ENCODE assay signal across 1 cellular context in genomic region chr14:65044596-65044959, GRCh38.
TF ChIP-seq lines count a peak whose summit lies in the region.

No MANE protein-coding gene starts in this region.

TF ChIP-seq in K562, 482 proteins besides CTCF, POLR2A, EP300 and RAD21 (continued from another document and continues in another):
- TF ChIP-seq BCLAF1 (IDR thresholded peaks at IDR 0.05; ENCODE audit: borderline replicate concordance in 1 of 2, control insufficient read depth in 1 of 2, low read depth in 2 of 2, low read length in 1 of 2), result no peak
- TF ChIP-seq ERF (CRISPR knock-in tag; IDR thresholded peaks at IDR 0.05), result no peak
- peak in 1 of 2 experiments; percentile 41; a peak in 1 of 4 replicates for TF ChIP-seq ZNF639 (CRISPR knock-in tag; conservative IDR thresholded peaks at IDR 0.05 in 1 of 2, IDR thresholded peaks at IDR 0.05 in 1 of 2)
- no peak for TF ChIP-seq FOXP4 (CRISPR knock-in tag; IDR thresholded peaks at IDR 0.05; ENCODE audit: borderline replicate concordance)
- no peak for TF ChIP-seq BACH1 (tag; IDR thresholded peaks at IDR 0.05)
- TF ChIP-seq HBP1 (CRISPR knock-in tag; IDR thresholded peaks at IDR 0.05), result no peak
- no peak for TF ChIP-seq ILK (tag; IDR thresholded peaks at IDR 0.05; ENCODE audit: borderline replicate concordance, low read depth)
- no peak for TF ChIP-seq DLX4 (CRISPR knock-in tag; IDR thresholded peaks at IDR 0.05)
- TF ChIP-seq ZNF76 (CRISPR knock-in tag; IDR thresholded peaks at IDR 0.05; ENCODE audit: borderline replicate concordance), result no peak
- TF ChIP-seq PML (IDR thresholded peaks at IDR 0.05; ENCODE audit: low read length), result peak; percentile 84
- TF ChIP-seq MEF2D (tag; conservative IDR thresholded peaks at IDR 0.05; ENCODE audit: low read depth), result no peak
- peak; percentile 37 for TF ChIP-seq TBP (optimal IDR thresholded peaks at IDR 0.05; ENCODE audit: low read depth, low read length)
- no peak for TF ChIP-seq ATF2 (CRISPR knock-in tag; IDR thresholded peaks at IDR 0.05)
- peak; percentile 92 for TF ChIP-seq TEAD4 (IDR thresholded peaks at IDR 0.05; ENCODE audit: low read length)
- TF ChIP-seq TEAD4 (CRISPR knock-in tag; IDR thresholded peaks at IDR 0.05; ENCODE audit: borderline replicate concordance), result no peak
- no peak for TF ChIP-seq EZH2 (IDR thresholded peaks at IDR 0.05; ENCODE audit: borderline replicate concordance, low read depth, low read length)
- TF ChIP-seq HNRNPUL1 (IDR thresholded peaks at IDR 0.05; ENCODE audit: low read length), result no peak
- no peak for TF ChIP-seq ZNF354B (CRISPR knock-in tag; IDR thresholded peaks at IDR 0.05)
- no peak for TF ChIP-seq BRD9 (IDR thresholded peaks at IDR 0.05; ENCODE audit: low read depth, partially characterized antibody)
- no peak for TF ChIP-seq CC2D1A (IDR thresholded peaks at IDR 0.05)
- TF ChIP-seq IFI16 (CRISPR knock-in tag; IDR thresholded peaks at IDR 0.05), result no peak
- TF ChIP-seq GTF2E2 (tag; IDR thresholded peaks at IDR 0.05), result no peak
- TF ChIP-seq GTF2B (IDR thresholded peaks at IDR 0.05; ENCODE audit: extremely low read depth, insufficient read length), result no peak
- no peak for TF ChIP-seq ZBTB43 (CRISPR knock-in tag; IDR thresholded peaks at IDR 0.05)
- no peak for TF ChIP-seq HOMEZ (CRISPR knock-in tag; IDR thresholded peaks at IDR 0.05)
- no peak for TF ChIP-seq KLF10 (CRISPR knock-in tag; IDR thresholded peaks at IDR 0.05)
- no peak for TF ChIP-seq ARID3B (CRISPR knock-in tag; IDR thresholded peaks at IDR 0.05; ENCODE audit: borderline replicate concordance)
- no peak for TF ChIP-seq RNF219 (CRISPR knock-in tag; IDR thresholded peaks at IDR 0.05)
- TF ChIP-seq SREBF1 (IDR thresholded peaks at IDR 0.05; ENCODE audit: borderline replicate concordance, low read depth, low read length), result no peak
- no peak for TF ChIP-seq ZNF707 (CRISPR knock-in tag; conservative IDR thresholded peaks at IDR 0.05)
- TF ChIP-seq RBM15 (IDR thresholded peaks at IDR 0.05; ENCODE audit: insufficient read depth, low read length), result no peak
- TF ChIP-seq ZNF134 (CRISPR knock-in tag; conservative IDR thresholded peaks at IDR 0.05), result no peak
- TF ChIP-seq NFYB (IDR thresholded peaks at IDR 0.05; ENCODE audit: extremely low read depth, insufficient read length), result no peak
- 0 out of 2 replicates have a peak, but pooled peaks have one; percentile 29 for TF ChIP-seq SMAD3 (CRISPR knock-in tag; conservative IDR thresholded peaks at IDR 0.05)
- TF ChIP-seq ATF6 (CRISPR knock-in tag; IDR thresholded peaks at IDR 0.05), result no peak
- TF ChIP-seq SMARCC2 (IDR thresholded peaks at IDR 0.05; ENCODE audit: low read depth), result peak; percentile 52; the same call in 1 of the 2 replicates
- TF ChIP-seq ZNF644 (tag; IDR thresholded peaks at IDR 0.05; ENCODE audit: low read depth), result no peak
- TF ChIP-seq RBM14 (IDR thresholded peaks at IDR 0.05; ENCODE audit: borderline replicate concordance, insufficient read depth, low read depth, low read length), result no peak
- TF ChIP-seq RNF2 (IDR thresholded peaks at IDR 0.05), result peak; percentile 87
- TF ChIP-seq ZKSCAN1 (IDR thresholded peaks at IDR 0.05; ENCODE audit: low read depth, low read length), result 0 out of 2 replicates have a peak, but pooled peaks have one; percentile 61
- TF ChIP-seq EHMT2 (IDR thresholded peaks at IDR 0.05), result no peak
- TF ChIP-seq RBFOX2 (IDR thresholded peaks at IDR 0.05; ENCODE audit: low read depth, low read length), result peak; percentile 41; the same call in 1 of the 2 replicates
- no peak for TF ChIP-seq ZNF12 (CRISPR knock-in tag; IDR thresholded peaks at IDR 0.05)
- TF ChIP-seq DDX20 (tag; IDR thresholded peaks at IDR 0.05; ENCODE audit: low read depth), result no peak
